11 cellular contexts compared by ENCODE assay signal in the genomic region with DNA sequence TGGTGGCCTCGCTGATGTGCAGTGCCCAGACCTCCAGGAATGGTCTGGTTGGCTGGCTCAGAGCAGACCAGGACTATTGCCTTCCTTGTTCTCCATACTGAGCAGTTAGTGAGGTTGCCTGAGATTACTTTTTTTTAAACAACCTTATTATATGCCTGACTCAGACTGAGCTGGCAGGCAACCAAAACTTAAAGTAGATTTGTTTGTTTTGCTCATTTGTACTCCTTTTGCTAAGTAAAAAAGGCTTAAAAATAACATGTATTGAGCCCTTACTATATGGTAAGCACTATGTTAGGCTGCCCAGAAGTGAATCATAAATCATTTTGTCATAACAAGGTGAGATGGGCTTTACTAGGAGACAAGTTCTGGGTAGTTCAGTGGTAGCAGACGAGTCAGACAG.
DNase-seq lines count a peak whose midpoint lies in the region; ATAC-seq and TF ChIP-seq lines count a peak whose summit lies in the region.
"Had no signal": no experiment of that assay in that cellular context is flagged by ENCODE, and none has a peak within 500 bp of the region (broad histone marks: within the 10 kb centered on the region; RNA-seq: fewer than 3 reads in every experiment).

No MANE protein-coding gene starts in this region.

- DNase-seq in ACHN, result peak; percentile 6
- DNase-seq in HT1080 (ENCODE audit: low read depth), result peak; percentile 93
- peak; percentile 93 for DNase-seq in astrocyte of the hippocampus (ENCODE audit: low read depth, low spot score)
- peak; percentile 58 for DNase-seq in kidney glomerular epithelial cell (lab: John Stamatoyannopoulos, UW)
- no peak for DNase-seq in SHP77 (lab: John Stamatoyannopoulos, UW)
- no peak for DNase-seq in omental fat pad (ENCODE audit: low spot score)
- DNase-seq in activated effector memory CD4-positive, alpha-beta T cell treated with Interleukin-2 at 50 U/mL for 16 hours, result no peak
- DNase-seq in lower leg skin (ENCODE audit: low spot score in 2 of 2), result no peak
- DNase-seq: DND-41, spleen, upper lobe of left lung had no signal

- in situ Hi-C loops in ACHN (cut with HindIII; ENCODE audit: low pct_ligation_motif_present, low pct_unique_long_range_greater_than_20kb, low sequenced_read_pairs), result no loop called here

- no peak overlapping the region for H3K4me3 ChIP-seq in lower leg skin (ENCODE audit: low read depth, poor library complexity, severe bottlenecking)
- H3K4me3 ChIP-seq: spleen, upper lobe of left lung had no signal

- intact Hi-C loops in lower leg skin (cut with DNase I; ENCODE audit: low total_unique reads), result no loop called here

- TF ChIP-seq POLR2A in lower leg skin (IDR thresholded peaks at IDR 0.05), result no peak

- ATAC-seq in omental fat pad (ENCODE audit: low FRiP score), result no peak

- 71 to 72% methylated on average over 2 of the region's 2 CpGs for WGBS in lower leg skin, 2 donors

- TF ChIP-seq CTCF in omental fat pad (IDR thresholded peaks at IDR 0.05), result no peak
- no peak for TF ChIP-seq CTCF in lower leg skin (IDR thresholded peaks at IDR 0.05)

Comparison
In these comparisons a context has a peak if more than half of its experiments do, and no peak if none do; other contexts are left out.
1. DNase-seq: peak in ACHN (single experiment), HT1080 (single experiment), astrocyte of the hippocampus (single experiment) and kidney glomerular epithelial cell (single experiment); none in SHP77 (0 of 2), omental fat pad (single experiment), activated effector memory CD4-positive, alpha-beta T cell treated with Interleukin-2 at 50 U/mL for 16 hours (single experiment) and lower leg skin (0 of 2).